Comparison of ENCODE assay signal across 24 cellular contexts in genomic region chr5:52283221-52283620, GRCh38.
DNase-seq lines count a peak whose midpoint lies in the region; ATAC-seq and TF ChIP-seq lines count a peak whose summit lies in the region.
"Had no signal": no experiment of that assay in that cellular context is flagged by ENCODE, and none has a peak within 500 bp of the region (broad histone marks: within the 10 kb centered on the region; RNA-seq: fewer than 3 reads in every experiment).

No MANE protein-coding gene starts in this region.

- H3K9me3 ChIP-seq in BE2C: no peaks in the 10 kb centered on the region
- H3K9me3 ChIP-seq: SJSA1 had no signal

- no peaks in the 10 kb centered on the region for H3K4me1 Mint-ChIP-seq in activated T-cell treated with anti-CD3 and anti-CD28 coated beads, Interleukin-2, amount 50 U/mL, for 72 hours (ENCODE audit: low read depth)
- H3K4me1 Mint-ChIP-seq: activated naive CD8-positive, alpha-beta T cell treated with anti-CD3 and anti-CD28 coated beads for 36 hours; brain; CD8-positive, alpha-beta memory T cell; naive thymus-derived CD8-positive, alpha-beta T cell; stimulated activated naive CD8-positive, alpha-beta T cell treated with anti-CD3 and anti-CD28 coated beads, Interleukin-15, amount 100 ng/mL, for 72 hours had no signal

- no peak for TF ChIP-seq CTCF in choroid plexus epithelial cell (conservative IDR thresholded peaks at IDR 0.05; ENCODE audit: low read depth, low read length)
- no peak for TF ChIP-seq CTCF in BE2C (IDR thresholded peaks at IDR 0.05; ENCODE audit: low read depth, low read length)

- H3K4me1 ChIP-seq in BE2C: no peaks in the 10 kb centered on the region
- H3K4me1 ChIP-seq: esophagus squamous epithelium, SJSA1 had no signal

- DNase-seq in HS-5 (ENCODE audit: low read depth) (peak; percentile 38), NCI-H446 treated with DMSO at 0.1 percent for 48 hours (lab: John Stamatoyannopoulos, UW) (peak; percentile 77), choroid plexus epithelial cell (ENCODE audit: low read depth) (peak; percentile 1), non-pigmented ciliary epithelial cell (ENCODE audit: low read depth) (peak; percentile 5), NCI-H2081 treated with DMSO at 0.1 percent for 48 hours (lab: John Stamatoyannopoulos, UW) (no peak), erythroblast (lab: John Stamatoyannopoulos, UW) (no peak), BE2C (no peak)
- DNase-seq in activated T-cell treated with anti-CD3 and anti-CD28 coated beads, Interleukin-2, amount 50 U/mL, for 72 hours: no peak
- DNase-seq: activated CD8-positive, alpha-beta memory T cell treated with anti-CD3 and anti-CD28 coated beads, Interleukin-2, amount 50 U/mL, for 4 hours; activated naive CD8-positive, alpha-beta T cell treated with anti-CD3 and anti-CD28 coated beads for 36 hours; CD8-positive, alpha-beta memory T cell; DMS79; effector CD8-positive, alpha-beta T cell; esophagus squamous epithelium; HFFc6; left cardiac atrium; naive thymus-derived CD8-positive, alpha-beta T cell; NCI-H526 treated with DMSO at 0.1 percent for 48 hours; stimulated activated naive CD8-positive, alpha-beta T cell treated with anti-CD3 and anti-CD28 coated beads, Interleukin-15, amount 100 ng/mL, for 72 hours; trophoblast cell had no signal

- H3K27me3 ChIP-seq in BE2C: no peaks in the 10 kb centered on the region
- H3K27me3 ChIP-seq: esophagus squamous epithelium, SJSA1 had no signal

- no peaks in the 10 kb centered on the region for H3K36me3 ChIP-seq in BE2C
- H3K36me3 ChIP-seq: esophagus squamous epithelium, SJSA1 had no signal

- H3K4me3 ChIP-seq in choroid plexus epithelial cell (ENCODE audit: low read depth, low read length) (no peak overlapping the region), BE2C (ENCODE audit: low read depth, low read length) (no peak overlapping the region)
- H3K4me3 ChIP-seq: esophagus squamous epithelium, GM12878, SJSA1 had no signal

- no peak for TF ChIP-seq POLR2A in erythroblast (IDR thresholded peaks at IDR 0.05; ENCODE audit: low read length)

- no peak overlapping the region for H3K4me3 Mint-ChIP-seq in activated T-cell treated with anti-CD3 and anti-CD28 coated beads, Interleukin-2, amount 50 U/mL, for 72 hours
- H3K4me3 Mint-ChIP-seq: activated naive CD8-positive, alpha-beta T cell treated with anti-CD3 and anti-CD28 coated beads for 36 hours; brain; CD8-positive, alpha-beta memory T cell; HFFc6; naive thymus-derived CD8-positive, alpha-beta T cell; stimulated activated naive CD8-positive, alpha-beta T cell treated with anti-CD3 and anti-CD28 coated beads, Interleukin-15, amount 100 ng/mL, for 72 hours; T-helper 1 cell treated with Interleukin-12 subunit alpha and Interleukin-12 subunit beta and Interleukin-4 antibody, amounts not matched to agents 30 μg/mL and 1 μg/mL, for 36 hours had no signal

- H3K27me3 Mint-ChIP-seq in activated T-cell treated with anti-CD3 and anti-CD28 coated beads, Interleukin-2, amount 50 U/mL, for 72 hours (ENCODE audit: low read depth): no peaks in the 10 kb centered on the region
- H3K27me3 Mint-ChIP-seq: activated naive CD8-positive, alpha-beta T cell treated with anti-CD3 and anti-CD28 coated beads for 36 hours; CD8-positive, alpha-beta memory T cell; naive thymus-derived CD8-positive, alpha-beta T cell; stimulated activated naive CD8-positive, alpha-beta T cell treated with anti-CD3 and anti-CD28 coated beads, Interleukin-15, amount 100 ng/mL, for 72 hours had no signal

- ATAC-seq in activated T-cell treated with anti-CD3 and anti-CD28 coated beads, Interleukin-2, amount 50 U/mL, for 72 hours (replicated peaks in 1 of 2): no peak
- ATAC-seq: GM12878; left cardiac atrium; naive thymus-derived CD8-positive, alpha-beta T cell; stimulated activated naive CD8-positive, alpha-beta T cell treated with anti-CD3 and anti-CD28 coated beads, Interleukin-15, amount 100 ng/mL, for 72 hours had no signal

- H3K27ac Mint-ChIP-seq in activated T-cell treated with anti-CD3 and anti-CD28 coated beads, Interleukin-2, amount 50 U/mL, for 72 hours: no peak overlapping the region
- H3K27ac Mint-ChIP-seq: activated naive CD8-positive, alpha-beta T cell treated with anti-CD3 and anti-CD28 coated beads for 36 hours; brain; CD8-positive, alpha-beta memory T cell; HFFc6; naive thymus-derived CD8-positive, alpha-beta T cell; stimulated activated naive CD8-positive, alpha-beta T cell treated with anti-CD3 and anti-CD28 coated beads, Interleukin-15, amount 100 ng/mL, for 72 hours; T-helper 1 cell treated with Interleukin-12 subunit alpha and Interleukin-12 subunit beta and Interleukin-4 antibody, amounts not matched to agents 30 μg/mL and 1 μg/mL, for 36 hours had no signal

- peaks cover 1 to 4% of the 10 kb centered on the region in 2 donors for H3K9me3 Mint-ChIP-seq in activated T-cell treated with anti-CD3 and anti-CD28 coated beads, Interleukin-2, amount 50 U/mL, for 72 hours

- no peaks in the 10 kb centered on the region for H3K36me3 Mint-ChIP-seq in activated T-cell treated with anti-CD3 and anti-CD28 coated beads, Interleukin-2, amount 50 U/mL, for 72 hours (ENCODE audit: insufficient read depth in 2 of 2)
- H3K36me3 Mint-ChIP-seq: activated naive CD8-positive, alpha-beta T cell treated with anti-CD3 and anti-CD28 coated beads for 36 hours; brain; CD8-positive, alpha-beta memory T cell had no signal

Comparison
In these comparisons a context has a peak if more than half of its experiments do, and no peak if none do; other contexts are left out.
1. DNase-seq: peak in HS-5 (single experiment), NCI-H446 treated with DMSO at 0.1 percent for 48 hours (single experiment), choroid plexus epithelial cell (single experiment) and non-pigmented ciliary epithelial cell (single experiment); none in NCI-H2081 treated with DMSO at 0.1 percent for 48 hours (single experiment), erythroblast (0 of 2), activated T-cell treated with anti-CD3 and anti-CD28 coated beads, Interleukin-2, amount 50 U/mL, for 72 hours (0 of 2) and BE2C (single experiment).